ENCODE assay signal across 17 cellular contexts in the genomic region with DNA sequence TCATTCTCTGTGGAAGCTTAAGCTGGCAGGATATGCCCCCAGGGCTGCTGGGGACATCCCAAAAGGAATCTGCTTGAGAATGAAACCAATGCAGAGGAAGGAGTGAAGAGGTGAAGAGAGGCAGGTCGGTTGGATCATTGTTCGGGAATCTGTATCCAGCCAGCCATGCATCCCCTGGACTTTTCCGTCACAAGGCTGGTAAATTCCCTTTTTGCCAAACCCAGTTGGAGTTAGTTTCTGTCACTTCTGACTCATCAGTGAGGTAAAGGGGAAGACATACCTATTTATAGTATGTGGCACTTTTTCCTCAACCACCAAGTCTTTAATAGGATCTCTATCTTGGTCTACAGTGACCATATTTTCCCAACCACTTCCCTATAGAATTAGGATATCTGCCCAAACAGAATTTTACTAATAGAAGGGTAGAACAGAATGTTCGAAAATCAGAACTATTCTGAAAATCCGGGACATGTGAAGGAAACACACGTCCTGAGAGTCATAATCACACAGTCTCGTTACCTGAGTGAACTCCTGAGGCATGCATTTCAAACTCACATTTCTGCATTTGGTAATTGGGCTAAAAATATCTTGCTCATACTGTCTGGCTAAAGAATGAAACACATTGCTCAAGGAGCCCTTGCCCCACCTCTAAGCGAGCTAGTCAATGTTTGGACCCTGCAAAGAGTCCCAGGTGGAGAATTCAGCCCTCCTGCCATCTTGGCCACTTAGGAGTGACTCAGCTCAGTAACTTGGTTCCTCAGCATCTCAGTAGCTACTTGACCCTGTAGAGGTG.
DNase-seq lines count a peak whose midpoint lies in the region; ATAC-seq and TF ChIP-seq lines count a peak whose summit lies in the region.
"Had no signal": no experiment of that assay in that cellular context is flagged by ENCODE, and none has a peak within 500 bp of the region (broad histone marks: within the 10 kb centered on the region; RNA-seq: fewer than 3 reads in every experiment).

No MANE protein-coding gene starts in this region.

- ATAC-seq in IMR-90 (ENCODE audit: low read depth) (peak; percentile 14; the same call in 1 of the 2 replicates), HG02763 (IDR thresholded peaks at IDR 0.05; ENCODE audit: unreplicated experiment) (no peak)
- ATAC-seq: activated CD4-positive, CD25-positive, alpha-beta regulatory T cell treated with anti-CD3 and anti-CD28 coated beads, Interleukin-2, amount 50 U/mL, for 24 hours; stimulated activated naive B cell treated with anti-CD40 and anti-IgM and Interleukin-4, amounts not matched to agents 10 μg/mL and 1 μg/mL and 100 μg/mL, for 72 hours had no signal

- 0 out of 4 replicates have a peak overlapping the region, but pooled peaks of 1 of the 2 experiments have one; percentile 9 for H4K8ac ChIP-seq in IMR-90 (ENCODE audit: low read depth in 2 of 2, low read length in 2 of 2)

- no CpG with 5 or more reads among the region's 8 CpGs for WGBS in IMR-90 (ENCODE audit: extremely low coverage in 2 of 2, insufficient read length in 1 of 2), 2 experiments
- 6% methylated on average over 8 of the region's 8 CpGs for WGBS in mammary epithelial cell (ENCODE audit: low coverage, missing lambda C conversion rate)

- no TSS peak for BruUV-seq in IMR-90 (replicated peaks; lab: Mats Ljungman, UMichigan)
- BruUV-seq in mammary epithelial cell (replicated peaks; lab: Mats Ljungman, UMichigan): TSS peak; percentile 82

- TF ChIP-seq RAD21 in IMR-90 (IDR thresholded peaks at IDR 0.05; ENCODE audit: low read length): no peak

- no peaks in the 10 kb centered on the region for H3K9me3 ChIP-seq in IMR-90 (ENCODE audit: control insufficient read depth, insufficient read depth, low read length)
- H3K9me3 ChIP-seq in mammary epithelial cell (replicated peaks; ENCODE audit: insufficient read depth, low read length): no peaks in the 10 kb centered on the region
- H3K9me3 ChIP-seq: HAP-1, uterus had no signal

- POLR2A ChIA-PET in IMR-90 (lab: Charles Lee; ENCODE audit: unreplicated experiment): no interaction called here

- H2BK5ac ChIP-seq in IMR-90 (ENCODE audit: low read depth, low read length, poor library complexity, severe bottlenecking): no peak overlapping the region

- no peaks in the 10 kb centered on the region for H3K27me3 ChIP-seq in IMR-90 (ENCODE audit: control insufficient read depth, insufficient read depth, low read length)
- H3K27me3 ChIP-seq in mammary epithelial cell (ENCODE audit: insufficient read depth, low read length): no peaks in the 10 kb centered on the region
- H3K27me3 ChIP-seq: uterus had no signal

- H2BK120ac ChIP-seq in IMR-90 (ENCODE audit: low read depth, low read length): peak overlapping the region; percentile 6; the same call in 1 of the 2 replicates

- no peak overlapping the region; the same call in 1 of the 2 replicates for H3K56ac ChIP-seq in IMR-90 (ENCODE audit: extremely low read depth, insufficient read depth, low read length)

- dilution Hi-C loops in IMR-90 (cut with HindIII; ENCODE audit: low sequenced_read_pairs, unreplicated experiment) (no loop called here), mammary epithelial cell (cut with HindIII; ENCODE audit: low sequenced_read_pairs) (loop anchor here (5.0 kb wide), 1 partner anchor 155 kb away; no protein-coding TSS in a partner anchor)

- TF ChIP-seq CTCF in AG10803 (conservative IDR thresholded peaks at IDR 0.05; ENCODE audit: low read length): no peak
- no peak for TF ChIP-seq CTCF in IMR-90 (conservative IDR thresholded peaks at IDR 0.05; ENCODE audit: low read depth, low read length)
- TF ChIP-seq CTCF in mammary epithelial cell (conservative IDR thresholded peaks at IDR 0.05 in 1 of 2, IDR thresholded peaks at IDR 0.05 in 1 of 2; ENCODE audit: extremely low read depth in 1 of 2, insufficient read depth in 1 of 2, low read depth in 1 of 2, low read length in 2 of 2): no peak

- H3K9ac ChIP-seq in IMR-90 (ENCODE audit: low read depth, low read length) (no peak overlapping the region), mammary epithelial cell (ENCODE audit: insufficient read depth, low read length) (peak overlapping the region; percentile 72)
- H3K9ac ChIP-seq: parathyroid adenoma had no signal

- no peak overlapping the region for H3K14ac ChIP-seq in IMR-90 (replicated peaks; ENCODE audit: low read depth, low read length)

- no peak overlapping the region for H2BK15ac ChIP-seq in IMR-90 (ENCODE audit: low read depth, low read length)

- no peak overlapping the region for H3K18ac ChIP-seq in IMR-90 (ENCODE audit: low read depth, low read length)

- H3K4ac ChIP-seq in IMR-90 (ENCODE audit: low read depth, low read length): peak overlapping the region; percentile 75

- H3K4me2 ChIP-seq in IMR-90 (ENCODE audit: low read depth, low read length): peak overlapping the region; percentile 19; the same call in 1 of the 2 replicates
- peak overlapping the region; percentile 71 for H3K4me2 ChIP-seq in mammary epithelial cell (ENCODE audit: insufficient read depth, low read depth, low read length)

- H3K4me1 ChIP-seq in IMR-90 (ENCODE audit: control insufficient read depth, insufficient read depth, low read length): 0 out of 2 replicates have a peak, but pooled peaks cover 2% of the 10 kb centered on the region
- peaks cover 46% of the 10 kb centered on the region for H3K4me1 ChIP-seq in mammary epithelial cell (ENCODE audit: insufficient read depth, low read length)
- H3K4me1 ChIP-seq: HAP-1, parathyroid adenoma, uterus had no signal

- H4K5ac ChIP-seq in IMR-90 (ENCODE audit: low read depth, low read length): no peak overlapping the region

- peak overlapping the region; percentile 67; the same call in 1 of the 2 replicates for H2BK20ac ChIP-seq in IMR-90 (ENCODE audit: low read depth, low read length)

- DNase-seq in AG10803 (ENCODE audit: low read depth) (peak; percentile 22), IMR-90 (peak; percentile 78), mammary epithelial cell (peak; percentile 99), islet precursor cell (peak; percentile 97), Ammon's horn (ENCODE audit: low spot score) (no peak), GM19240 (ENCODE audit: insufficient read length, low spot score) (no peak), NCI-H2081 treated with DMSO at 0.1 percent for 48 hours (lab: John Stamatoyannopoulos, UW) (no peak)
- DNase-seq: activated T-cell treated with anti-CD3 and anti-CD28 coated beads, Interleukin-2, amount 50 U/mL, for 1 hour; NCI-H1436; NCI-H748 treated with DMSO at 0.1 percent for 48 hours; stimulated activated CD4-positive, alpha-beta T cell treated with anti-CD3 and anti-CD28 coated beads, Interleukin-2, amount 100 ng/mL, for 48 hours; stimulated activated naive B cell treated with anti-CD40 and anti-IgM and Interleukin-4, amounts not matched to agents 10 μg/mL and 1 μg/mL and 100 μg/mL, for 72 hours; uterus had no signal

- no peaks in the 10 kb centered on the region for H3K9me1 ChIP-seq in IMR-90 (ENCODE audit: insufficient read depth, low read length)

- in situ Hi-C loops in IMR-90 (cut with MboI; ENCODE audit: low sequenced_read_pairs): no loop called here
- in situ Hi-C loops in mammary epithelial cell (cut with MboI; ENCODE audit: low sequenced_read_pairs in 2 of 2): loop anchor here in 1 of 2 donors (5.0 kb wide), 1 partner anchor 170 kb away; no protein-coding TSS in a partner anchor

- H2AFZ ChIP-seq in IMR-90 (replicated peaks; ENCODE audit: low read length, poor library complexity) (peak overlapping the region; percentile 8), mammary epithelial cell (ENCODE audit: low read depth, low read length) (peak overlapping the region; percentile 57)
- H2AFZ ChIP-seq: parathyroid adenoma had no signal

- peak overlapping the region; percentile 24; the same call in 1 of the 2 replicates for H4K91ac ChIP-seq in IMR-90 (ENCODE audit: insufficient read depth, low read depth, low read length)

- H4K20me1 ChIP-seq in IMR-90 (ENCODE audit: insufficient read depth, low read length) (no peaks in the 10 kb centered on the region), mammary epithelial cell (ENCODE audit: insufficient read depth, low read length) (no peaks in the 10 kb centered on the region)

- peak overlapping the region; percentile 9 for H2AK9ac ChIP-seq in IMR-90 (replicated peaks; ENCODE audit: low read depth, low read length, poor library complexity)

- no peak overlapping the region for H3K23ac ChIP-seq in IMR-90 (ENCODE audit: low read depth, low read length)

- no peak for TF ChIP-seq POLR2A in IMR-90 (IDR thresholded peaks at IDR 0.05; ENCODE audit: low read depth, low read length)

- no peaks in the 10 kb centered on the region for H3K36me3 ChIP-seq in IMR-90 (ENCODE audit: control insufficient read depth, insufficient read depth, low read length)
- no peaks in the 10 kb centered on the region for H3K36me3 ChIP-seq in mammary epithelial cell (ENCODE audit: insufficient read depth, low read length)
- H3K36me3 ChIP-seq: HAP-1, uterus had no signal

- no peak overlapping the region for H2AK5ac ChIP-seq in IMR-90 (ENCODE audit: low read depth, low read length)

- H3K4me3 ChIP-seq in AG10803 (ENCODE audit: low read length): no peak overlapping the region
- no peak overlapping the region for H3K4me3 ChIP-seq in IMR-90 (ENCODE audit: insufficient read depth, low read depth, low read length)
- H3K4me3 ChIP-seq in mammary epithelial cell (replicated peaks in 1 of 3; ENCODE audit: insufficient read depth in 1 of 3, low read depth in 2 of 3, low read length in 3 of 3): peak overlapping the region in 1 of 3 experiments; percentile 1
- H3K4me3 ChIP-seq: HAP-1, uterus had no signal

- H3K79me2 ChIP-seq in mammary epithelial cell (ENCODE audit: insufficient read depth, low read length): no peaks in the 10 kb centered on the region
- H3K79me2 ChIP-seq: parathyroid adenoma had no signal

- CTCF ChIA-PET in IMR-90 (lab: Yijun Ruan, JAX): no interaction called here
- CTCF ChIA-PET in mammary epithelial cell (lab: Charles Lee; ENCODE audit: low non-redundant PET): interaction anchor here (0.6 kb wide), 1 partner anchor 48 kb away, joined by 3 read pairs; no protein-coding TSS in a partner anchor

- H3K27ac ChIP-seq in IMR-90 (ENCODE audit: insufficient read depth, low read length) (no peak overlapping the region), mammary epithelial cell (ENCODE audit: insufficient read depth, low read depth, low read length) (peak overlapping the region; percentile 96)
- H3K27ac ChIP-seq: parathyroid adenoma, uterus had no signal

- intact Hi-C loops in IMR-90 (cut with micrococcal nuclease): no loop called here
- intact Hi-C loops in mammary epithelial cell (cut with micrococcal nuclease): loop anchor here (1.0 to 5.0 kb wide), 2 partner anchors 150 to 169 kb away; no protein-coding TSS in a partner anchor

- H3K79me1 ChIP-seq in IMR-90 (ENCODE audit: low read depth in 1 of 2, low read length in 2 of 2): no peaks in the 10 kb centered on the region

TF ChIP-seq in IMR-90, 13 proteins besides CTCF, POLR2A, EP300 and RAD21 (continues in another document):
- TF ChIP-seq BHLHE40 (IDR thresholded peaks at IDR 0.05; ENCODE audit: low read depth, low read length) (no peak), RFX5 (IDR thresholded peaks at IDR 0.05; ENCODE audit: low read depth, low read length) (no peak)

Comparison
In these comparisons a context has a peak if more than half of its experiments do, and no peak if none do; other contexts are left out.
1. DNase-seq: peak in AG10803 (single experiment), IMR-90 (single experiment), mammary epithelial cell (single experiment) and islet precursor cell (single experiment); none in Ammon's horn (single experiment), GM19240 (single experiment) and NCI-H2081 treated with DMSO at 0.1 percent for 48 hours (single experiment).